8 cellular contexts compared by ENCODE assay signal in the genomic region with DNA sequence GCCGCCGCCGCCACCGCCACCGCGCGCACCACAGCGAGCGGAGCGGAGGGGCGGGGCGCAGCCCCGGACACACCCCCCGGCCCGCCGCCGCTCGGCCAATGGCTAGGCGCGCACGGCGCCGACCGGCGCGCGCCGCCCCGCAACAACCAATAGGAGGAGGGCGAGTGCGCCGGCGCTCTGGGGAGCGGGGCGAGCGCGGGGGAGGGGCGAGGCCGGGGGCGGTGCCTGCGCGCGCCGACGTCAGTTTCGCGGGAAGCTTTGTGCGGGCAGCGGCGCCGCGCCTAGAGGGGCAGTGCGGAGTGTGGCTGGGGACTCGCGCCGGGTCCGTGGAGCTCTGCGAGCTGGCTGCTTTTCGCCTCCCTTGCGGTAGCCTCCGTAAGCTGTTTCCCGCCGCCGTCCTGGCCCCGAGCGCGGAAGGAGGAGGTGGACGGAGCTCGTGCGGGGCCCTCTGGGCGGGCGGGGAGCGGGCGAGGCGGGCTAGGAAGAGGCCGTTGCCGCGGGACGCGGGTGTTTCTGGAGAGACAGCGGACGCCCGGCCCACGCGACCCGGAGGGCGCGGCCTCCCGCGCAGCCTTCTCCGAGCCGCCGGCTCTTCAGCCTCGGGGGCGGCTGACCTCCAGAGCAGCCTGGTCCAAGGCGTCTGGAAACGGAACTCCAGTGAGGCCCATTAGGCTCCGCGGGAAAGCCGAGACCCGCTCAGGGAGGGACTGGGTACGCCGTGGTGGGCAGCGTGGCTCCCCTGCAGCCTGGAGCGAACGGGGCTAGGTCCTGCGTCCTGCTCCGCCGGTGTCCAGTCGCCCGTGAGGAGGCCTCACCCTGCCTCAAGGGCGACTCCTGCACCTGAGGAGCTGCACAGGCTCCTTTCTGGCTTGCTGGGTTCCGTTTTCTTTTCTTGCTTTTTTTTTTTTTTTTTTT. TPM values are rescaled to one million over a fixed set of nuclear protein-coding genes. Genes with fewer than 3 reads are reported as not detected.
DNase-seq lines count a peak whose midpoint lies in the region; ATAC-seq, FAIRE-seq and TF ChIP-seq lines count a peak whose summit lies in the region.

A gene (minus strand): TSS at position 44 of the 915 bp plus-strand sequence. CDS start 249 bp downstream, outside the sequence.

- intact Hi-C loops in kidney (cut with DNase I), result no loop called here

- no peak for TF ChIP-seq CTCF in kidney (IDR thresholded peaks at IDR 0.05; ENCODE audit: borderline replicate concordance, extremely low read depth, insufficient read depth)

- H3K36me3 ChIP-seq in kidney (ENCODE audit: control insufficient read depth in 1 of 2, insufficient read depth in 2 of 2, low read length in 2 of 2), result peaks cover 0 to 18% of the 10 kb centered on the region in 2 donors

- no peaks in the 10 kb centered on the region for H3K9me3 ChIP-seq in kidney (ENCODE audit: control insufficient read depth in 1 of 2, low read length in 2 of 2)

- H3K27ac ChIP-seq in kidney (ENCODE audit: low read depth in 2 of 2, low read length in 2 of 2), result no peak within 1 kb of the TSS

- peak; percentile 100 for DNase-seq in AG08395 (ENCODE audit: low spot score)
- DNase-seq in NCI-H226, result peak; percentile 69
- DNase-seq in activated CD4-positive, CD25-positive, alpha-beta regulatory T cell (lab: John Stamatoyannopoulos, UW), result peak; percentile 75 to 88 (median 85)
- peak; percentile 89 for DNase-seq in central memory CD4-positive, alpha-beta T cell
- peak; percentile 96 for DNase-seq in kidney
- DNase-seq in stimulated activated CD4-positive, alpha-beta T cell treated with anti-CD3 and anti-CD28 coated beads, Interleukin-15, amount 100 ng/mL, for 24 hours, result peak; percentile 91

- ATAC-seq in GM19023 (IDR thresholded peaks at IDR 0.05; ENCODE audit: unreplicated experiment) (peak; percentile 88), HG03175 (IDR thresholded peaks at IDR 0.05; ENCODE audit: unreplicated experiment) (peak; percentile 85)

- no peak for FAIRE-seq in kidney (lab: Jason Lieb, UNC)

- H3K4me1 ChIP-seq in kidney (ENCODE audit: control insufficient read depth in 1 of 2, insufficient read depth in 1 of 2, low read depth in 1 of 2, low read length in 2 of 2), result peaks cover 4 to 10% of the 10 kb centered on the region in 2 donors

- H3K4me3 ChIP-seq in kidney (ENCODE audit: low read length in 2 of 2), result peak within 1 kb of the TSS; percentile 67 to 68

- H3K9ac ChIP-seq in kidney (ENCODE audit: low read length in 2 of 2), result peak within 1 kb of the TSS; percentile 60 to 67

RNA-seq across cellular contexts. Expression of the gene that starts here (rescaled TPM):
- total RNA-seq in kidney, result 19.1 TPM
- 13.5 TPM for polyA plus RNA-seq in kidney (ENCODE audit: insufficient read depth, low read depth, low replicate concordance)
